In the genomic region with DNA sequence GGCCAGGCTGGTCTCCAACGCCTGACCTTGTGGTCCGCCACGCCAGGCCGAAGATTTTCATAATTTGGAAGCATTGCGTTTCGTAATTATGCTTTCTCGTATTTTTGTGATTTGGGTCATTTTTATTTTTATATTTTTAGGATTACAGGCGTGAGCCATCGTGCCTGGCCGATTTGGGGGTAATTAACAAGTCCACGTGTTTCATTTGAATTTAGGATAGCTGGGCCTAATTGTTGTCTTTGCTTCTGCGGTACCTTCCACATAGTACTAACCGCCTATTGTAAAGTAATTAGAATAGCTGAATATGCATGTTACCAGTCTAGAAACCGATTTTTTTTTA, we compare ENCODE assay signal across 8 cellular contexts. TPM values are rescaled to one million over a fixed set of nuclear protein-coding genes. Genes with fewer than 3 reads are reported as not detected.
A peak's percentile ranks its signal among the peaks of the same experiment; 100 is the strongest.
DNase-seq lines count a peak whose midpoint lies in the region; ATAC-seq, FAIRE-seq and TF ChIP-seq lines count a peak whose summit lies in the region.

No MANE protein-coding gene starts in this region.

- no peak for DNase-seq in Caco-2
- no peak for DNase-seq in epithelial cell of esophagus (ENCODE audit: low read depth)
- DNase-seq in NCI-H1436 treated with DMSO at 0.1 percent for 48 hours (lab: John Stamatoyannopoulos, UW), result no peak
- DNase-seq in urothelium cell line (ENCODE audit: low spot score), result no peak
- DNase-seq in NCI-H146 treated with DMSO at 0.1 percent for 48 hours (lab: John Stamatoyannopoulos, UW; ENCODE audit: unreplicated experiment), result no peak

- no peaks in the 10 kb centered on the region for H3K27me3 Mint-ChIP-seq in Caco-2 (ENCODE audit: insufficient read depth, unreplicated experiment)

- H2AFZ ChIP-seq in OCI-LY1 (ENCODE audit: low read length) (no peak overlapping the region), parathyroid adenoma (no peak overlapping the region)

- H3K4me1 ChIP-seq in Caco-2, result peaks cover 25% of the 10 kb centered on the region
- H3K4me1 ChIP-seq in OCI-LY1 (ENCODE audit: insufficient read depth, low read length, severe bottlenecking), result peaks cover 46% of the 10 kb centered on the region
- no peaks in the 10 kb centered on the region for H3K4me1 ChIP-seq in parathyroid adenoma

- H3K4me2 ChIP-seq in OCI-LY1 (ENCODE audit: low read length), result peak overlapping the region; percentile 96
- peak overlapping the region; percentile 64 for H3K4me2 ChIP-seq in parathyroid adenoma (ENCODE audit: low read length)

- TF ChIP-seq CTCF in Caco-2 (IDR thresholded peaks at IDR 0.05; ENCODE audit: insufficient read depth in 1 of 2, low read depth in 1 of 2, low read length in 1 of 2, severe bottlenecking in 1 of 2, unreplicated experiment in 1 of 2) (no peak), OCI-LY1 (IDR thresholded peaks at IDR 0.05; ENCODE audit: low read length) (no peak), epithelial cell of esophagus (IDR thresholded peaks at IDR 0.05; ENCODE audit: insufficient read depth, low read depth, low read length, missing control alignments) (no peak), parathyroid adenoma (IDR thresholded peaks at IDR 0.05) (no peak)

- peaks cover 66% of the 10 kb centered on the region for H3K36me3 Mint-ChIP-seq in Caco-2 (ENCODE audit: insufficient read depth, unreplicated experiment)

- H3K79me2 ChIP-seq in OCI-LY1 (ENCODE audit: insufficient read depth, low read length) (peaks cover 25% of the 10 kb centered on the region), parathyroid adenoma (no peaks in the 10 kb centered on the region)

- peak overlapping the region; percentile 96 for H3K27ac Mint-ChIP-seq in Caco-2 (ENCODE audit: unreplicated experiment)

- H3K9me3 ChIP-seq in Caco-2, result no peaks in the 10 kb centered on the region
- no peaks in the 10 kb centered on the region for H3K9me3 ChIP-seq in OCI-LY1 (ENCODE audit: low read length)
- H3K9me3 ChIP-seq in parathyroid adenoma (ENCODE audit: control insufficient read depth, low read length), result no peaks in the 10 kb centered on the region

- H3K9me2 ChIP-seq in OCI-LY1 (ENCODE audit: low read depth, low read length), result no peaks in the 10 kb centered on the region

- ATAC-seq in HG03025 (IDR thresholded peaks at IDR 0.05; ENCODE audit: low FRiP score, unreplicated experiment), result no peak

- H3K4me3 ChIP-seq in Caco-2 (ENCODE audit: low read depth, low read length), result peak overlapping the region; percentile 73
- peak overlapping the region; percentile 89 for H3K4me3 ChIP-seq in OCI-LY1 (ENCODE audit: low read depth, low read length, poor library complexity, severe bottlenecking)
- peak overlapping the region; percentile 98 for H3K4me3 ChIP-seq in epithelial cell of esophagus (ENCODE audit: low read length)
- H3K4me3 ChIP-seq in parathyroid adenoma (ENCODE audit: low read depth, low read length), result peak overlapping the region; percentile 86

- H3F3A ChIP-seq in OCI-LY1 (ENCODE audit: insufficient read depth, low read length), result peaks cover 38% of the 10 kb centered on the region

- no peaks in the 10 kb centered on the region for H3K4me1 Mint-ChIP-seq in Caco-2 (ENCODE audit: low read depth, unreplicated experiment)

- H3K27ac ChIP-seq in OCI-LY1 (ENCODE audit: low read depth, low read length, poor library complexity, severe bottlenecking) (peak overlapping the region; percentile 88), parathyroid adenoma (peak overlapping the region; percentile 56)

- no peaks in the 10 kb centered on the region for H4K20me1 ChIP-seq in OCI-LY1 (ENCODE audit: insufficient read depth, low read length)

- CTCF ChIA-PET in Caco-2 (lab: Charles Lee), result no interaction called here

- peaks cover 3% of the 10 kb centered on the region; the same call in 1 of the 2 replicates for H3K36me3 ChIP-seq in Caco-2 (ENCODE audit: control insufficient read depth, insufficient read depth, low read length)
- H3K36me3 ChIP-seq in OCI-LY1 (ENCODE audit: insufficient read depth, low read length), result peaks cover 58% of the 10 kb centered on the region
- no peaks in the 10 kb centered on the region for H3K36me3 ChIP-seq in parathyroid adenoma (ENCODE audit: control insufficient read depth, insufficient read depth, low read length)

- H3K27me3 ChIP-seq in Caco-2 (replicated peaks; ENCODE audit: control insufficient read depth, insufficient read depth, low read length) (no peaks in the 10 kb centered on the region), OCI-LY1 (ENCODE audit: insufficient read depth, low read length) (no peaks in the 10 kb centered on the region), parathyroid adenoma (ENCODE audit: control insufficient read depth, insufficient read depth, low read length) (no peaks in the 10 kb centered on the region)

- peak overlapping the region; percentile 81 for H3K9ac ChIP-seq in OCI-LY1 (ENCODE audit: low read length)
- no peak overlapping the region for H3K9ac ChIP-seq in parathyroid adenoma

- no peak for FAIRE-seq in urothelium cell line (lab: Jason Lieb, UNC)

- BruUV-seq in Caco-2 (replicated peaks; lab: Mats Ljungman, UMichigan), result no TSS peak

- H3K9me3 Mint-ChIP-seq in Caco-2 (ENCODE audit: unreplicated experiment), result no peaks in the 10 kb centered on the region

- POLR2A ChIA-PET in Caco-2 (lab: Charles Lee), result interaction anchor here (0.5 to 0.6 kb wide), 2 partner anchors 12 to 19 kb away, joined by 3 to 5 read pairs; no protein-coding TSS in a partner anchor

- intact Hi-C loops in Caco-2 (cut with micrococcal nuclease; ENCODE audit: unreplicated experiment), result no loop called here

- H3K4me3 Mint-ChIP-seq in Caco-2 (ENCODE audit: unreplicated experiment), result peak overlapping the region; percentile 89

RNA-seq across cellular contexts. Expression of a gene that starts 1.0 kb away (rescaled TPM):
- 52.1 and 54.0 TPM in 2 replicates for total RNA-seq in Caco-2 (2022)

RNA-seq across cellular contexts. Expression of a gene that starts 46.0 kb away (rescaled TPM):
- total RNA-seq in Caco-2 (2022), result 23.1 and 25.1 TPM in 2 replicates
